1 cellular context compared by ENCODE assay signal in the genomic region with DNA sequence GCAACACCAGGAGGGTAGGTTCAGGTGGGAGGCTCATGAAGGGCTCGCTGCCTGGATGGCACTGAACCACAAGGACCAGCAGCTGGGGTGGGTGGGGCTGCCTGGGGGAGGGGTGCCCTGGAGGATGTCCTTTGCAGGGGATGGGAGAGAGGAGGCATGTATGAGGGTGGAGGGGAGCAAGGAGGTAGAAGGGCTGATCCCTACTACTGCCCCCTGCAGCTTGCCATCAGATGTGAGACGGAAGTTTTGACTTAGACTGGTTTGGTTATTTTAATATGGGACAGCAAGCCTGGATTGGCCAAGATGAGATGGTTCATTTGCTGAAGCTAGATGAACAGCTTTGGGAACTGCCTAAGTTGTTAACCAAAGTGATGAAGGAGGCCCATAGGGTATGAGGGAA.
TF ChIP-seq lines count a peak whose summit lies in the region.

No MANE protein-coding gene starts in this region.

TF ChIP-seq in HEK293, 187 proteins besides CTCF, POLR2A, EP300 and RAD21:
- TF ChIP-seq, protein P1, sequence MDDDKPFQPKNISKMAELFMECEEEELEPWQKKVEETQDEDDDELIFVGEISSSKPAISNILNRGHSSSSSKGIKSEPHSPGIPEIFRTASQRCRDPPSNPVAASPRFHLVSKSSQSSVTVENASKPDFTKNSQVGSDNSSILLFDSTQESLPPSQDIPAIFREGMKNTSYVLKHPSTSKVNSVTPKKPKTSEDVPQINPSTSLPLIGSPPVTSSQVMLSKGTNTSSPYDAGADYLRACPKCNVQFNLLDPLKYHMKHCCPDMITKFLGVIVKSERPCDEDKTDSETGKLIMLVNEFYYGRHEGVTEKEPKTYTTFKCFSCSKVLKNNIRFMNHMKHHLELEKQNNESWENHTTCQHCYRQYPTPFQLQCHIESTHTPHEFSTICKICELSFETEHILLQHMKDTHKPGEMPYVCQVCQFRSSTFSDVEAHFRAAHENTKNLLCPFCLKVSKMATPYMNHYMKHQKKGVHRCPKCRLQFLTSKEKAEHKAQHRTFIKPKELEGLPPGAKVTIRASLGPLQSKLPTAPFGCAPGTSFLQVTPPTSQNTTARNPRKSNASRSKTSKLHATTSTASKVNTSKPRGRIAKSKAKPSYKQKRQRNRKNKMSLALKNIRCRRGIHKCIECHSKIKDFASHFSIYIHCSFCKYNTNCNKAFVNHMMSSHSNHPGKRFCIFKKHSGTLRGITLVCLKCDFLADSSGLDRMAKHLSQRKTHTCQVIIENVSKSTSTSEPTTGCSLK (tag by site-specific recombination; IDR thresholded peaks at IDR 0.05): no peak
- TF ChIP-seq ZNF341 (tag by site-specific recombination; IDR thresholded peaks at IDR 0.05; ENCODE audit: low read depth) (0 out of 2 replicates have a peak, but pooled peaks have one; percentile 11), ZNF426 (tag by site-specific recombination; IDR thresholded peaks at IDR 0.05) (no peak)
- TF ChIP-seq, protein P2, sequence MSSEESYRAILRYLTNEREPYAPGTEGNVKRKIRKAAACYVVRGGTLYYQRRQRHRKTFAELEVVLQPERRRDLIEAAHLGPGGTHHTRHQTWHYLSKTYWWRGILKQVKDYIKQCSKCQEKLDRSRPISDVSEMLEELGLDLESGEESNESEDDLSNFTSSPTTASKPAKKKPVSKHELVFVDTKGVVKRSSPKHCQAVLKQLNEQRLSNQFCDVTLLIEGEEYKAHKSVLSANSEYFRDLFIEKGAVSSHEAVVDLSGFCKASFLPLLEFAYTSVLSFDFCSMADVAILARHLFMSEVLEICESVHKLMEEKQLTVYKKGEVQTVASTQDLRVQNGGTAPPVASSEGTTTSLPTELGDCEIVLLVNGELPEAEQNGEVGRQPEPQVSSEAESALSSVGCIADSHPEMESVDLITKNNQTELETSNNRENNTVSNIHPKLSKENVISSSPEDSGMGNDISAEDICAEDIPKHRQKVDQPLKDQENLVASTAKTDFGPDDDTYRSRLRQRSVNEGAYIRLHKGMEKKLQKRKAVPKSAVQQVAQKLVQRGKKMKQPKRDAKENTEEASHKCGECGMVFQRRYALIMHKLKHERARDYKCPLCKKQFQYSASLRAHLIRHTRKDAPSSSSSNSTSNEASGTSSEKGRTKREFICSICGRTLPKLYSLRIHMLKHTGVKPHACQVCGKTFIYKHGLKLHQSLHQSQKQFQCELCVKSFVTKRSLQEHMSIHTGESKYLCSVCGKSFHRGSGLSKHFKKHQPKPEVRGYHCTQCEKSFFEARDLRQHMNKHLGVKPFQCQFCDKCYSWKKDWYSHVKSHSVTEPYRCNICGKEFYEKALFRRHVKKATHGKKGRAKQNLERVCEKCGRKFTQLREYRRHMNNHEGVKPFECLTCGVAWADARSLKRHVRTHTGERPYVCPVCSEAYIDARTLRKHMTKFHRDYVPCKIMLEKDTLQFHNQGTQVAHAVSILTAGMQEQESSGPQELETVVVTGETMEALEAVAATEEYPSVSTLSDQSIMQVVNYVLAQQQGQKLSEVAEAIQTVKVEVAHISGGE (tag by site-specific recombination; conservative IDR thresholded peaks at IDR 0.05; ENCODE audit: low read depth): no peak
